13 cellular contexts compared by ENCODE assay signal in the genomic region with DNA sequence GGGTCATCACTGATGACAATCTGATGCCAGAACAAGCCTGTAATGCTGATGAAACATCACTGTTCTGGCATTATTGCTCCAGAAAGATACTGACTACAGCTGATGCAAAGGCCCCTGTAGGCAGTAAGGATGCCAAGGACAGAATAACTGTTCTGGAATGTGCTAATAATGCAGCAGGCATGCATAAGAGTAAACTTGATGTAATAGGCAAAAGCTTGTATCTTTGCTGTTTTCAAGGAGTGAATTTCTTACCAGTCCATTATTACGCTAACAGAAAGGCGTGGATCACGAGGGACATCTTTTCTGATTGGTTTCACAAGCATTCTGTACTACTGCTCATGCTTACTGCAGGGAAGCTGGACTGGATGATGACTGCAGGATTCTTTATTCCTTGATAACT. TPM values are rescaled to one million over a fixed set of nuclear protein-coding genes. Genes with fewer than 3 reads are reported as not detected.
A peak's percentile ranks its signal among the peaks of the same experiment; 100 is the strongest.
DNase-seq lines count a peak whose midpoint lies in the region; ATAC-seq and TF ChIP-seq lines count a peak whose summit lies in the region.
"Had no signal": no experiment of that assay in that cellular context is flagged by ENCODE, and none has a peak within 500 bp of the region (broad histone marks: within the 10 kb centered on the region; RNA-seq: fewer than 3 reads in every experiment).

No MANE protein-coding gene starts in this region.

- no peak for TF ChIP-seq EP300 in suprapubic skin (IDR thresholded peaks at IDR 0.05)

- peaks cover 37% of the 10 kb centered on the region for H3K4me1 Mint-ChIP-seq in T-helper 17 cell
- peaks cover 33% of the 10 kb centered on the region for H3K4me1 Mint-ChIP-seq in stimulated activated memory B cell treated with anti-CD40 and anti-IgM and Interleukin-4, amounts not matched to agents 10 μg/mL and 1 μg/mL and 100 μg/mL, for 72 hours

- H3K27ac Mint-ChIP-seq in T-helper 17 cell: no peak overlapping the region
- no peak overlapping the region for H3K27ac Mint-ChIP-seq in stimulated activated memory B cell treated with anti-CD40 and anti-IgM and Interleukin-4, amounts not matched to agents 10 μg/mL and 1 μg/mL and 100 μg/mL, for 72 hours
- H3K27ac Mint-ChIP-seq: endodermal cell had no signal

- no peak for TF ChIP-seq POLR2A in suprapubic skin (IDR thresholded peaks at IDR 0.05)

- H3K9me3 Mint-ChIP-seq in stimulated activated memory B cell treated with anti-CD40 and anti-IgM and Interleukin-4, amounts not matched to agents 10 μg/mL and 1 μg/mL and 100 μg/mL, for 72 hours: no peaks in the 10 kb centered on the region
- H3K9me3 Mint-ChIP-seq: endodermal cell had no signal

- peak overlapping the region; percentile 6 for H3K27ac ChIP-seq in left ventricle myocardium inferior (replicated peaks)
- H3K27ac ChIP-seq in suprapubic skin: no peak overlapping the region

- in situ Hi-C loops in astrocyte of the cerebellum (cut with HindIII; ENCODE audit: low sequenced_read_pairs): no loop called here

- DNase-seq in HS-5 (ENCODE audit: low read depth) (peak; percentile 90), astrocyte of the cerebellum (ENCODE audit: low read depth) (peak; percentile 69), left ventricle myocardium inferior (no peak), stromal cell of bone marrow (ENCODE audit: low read depth) (peak; percentile 76), T-helper 17 cell (no peak), suprapubic skin (ENCODE audit: low spot score in 2 of 2) (no peak)
- DNase-seq: activated gamma-delta T cell treated with Interleukin-2 at 50 U/mL for 16 hours, endodermal cell, left colon, NCI-H1436 had no signal

- 67% methylated on average over 3 of the region's 3 CpGs for WGBS in suprapubic skin

- no peaks in the 10 kb centered on the region for H3K36me3 ChIP-seq in left ventricle myocardium inferior
- H3K36me3 ChIP-seq in suprapubic skin: no peaks in the 10 kb centered on the region

- ATAC-seq in T-helper 17 cell: no peak
- ATAC-seq in HG02938 (IDR thresholded peaks at IDR 0.05; ENCODE audit: unreplicated experiment): no peak
- no peak for ATAC-seq in stimulated activated memory B cell treated with anti-CD40 and anti-IgM and Interleukin-4, amounts not matched to agents 10 μg/mL and 1 μg/mL and 100 μg/mL, for 72 hours
- ATAC-seq: activated CD4-positive, CD25-positive, alpha-beta regulatory T cell treated with anti-CD3 and anti-CD28 coated beads, Interleukin-2, amount 50 U/mL, for 24 hours; left colon had no signal

- H3K27me3 ChIP-seq in left ventricle myocardium inferior (ENCODE audit: low read depth) (no peaks in the 10 kb centered on the region), suprapubic skin (no peaks in the 10 kb centered on the region)

- H3K9me3 ChIP-seq in left ventricle myocardium inferior (replicated peaks) (no peaks in the 10 kb centered on the region), T-helper 17 cell (ENCODE audit: control insufficient read depth, low read length, poor library complexity, severe bottlenecking) (no peaks in the 10 kb centered on the region), suprapubic skin (no peaks in the 10 kb centered on the region)

- intact Hi-C loops in left ventricle myocardium inferior (cut with micrococcal nuclease): no loop called here

- no peak overlapping the region for H3K4me3 ChIP-seq in astrocyte of the cerebellum (ENCODE audit: low read depth, low read length)
- H3K4me3 ChIP-seq in left ventricle myocardium inferior: no peak overlapping the region
- H3K4me3 ChIP-seq in suprapubic skin: no peak overlapping the region

- H3K4me1 ChIP-seq in left ventricle myocardium inferior (peaks cover 48% of the 10 kb centered on the region), suprapubic skin (no peaks in the 10 kb centered on the region)

- H3K4me3 Mint-ChIP-seq in T-helper 17 cell: no peak overlapping the region
- no peak overlapping the region for H3K4me3 Mint-ChIP-seq in stimulated activated memory B cell treated with anti-CD40 and anti-IgM and Interleukin-4, amounts not matched to agents 10 μg/mL and 1 μg/mL and 100 μg/mL, for 72 hours
- H3K4me3 Mint-ChIP-seq: endodermal cell had no signal

- no peaks in the 10 kb centered on the region for H3K27me3 Mint-ChIP-seq in T-helper 17 cell
- H3K27me3 Mint-ChIP-seq in stimulated activated memory B cell treated with anti-CD40 and anti-IgM and Interleukin-4, amounts not matched to agents 10 μg/mL and 1 μg/mL and 100 μg/mL, for 72 hours: no peaks in the 10 kb centered on the region

- no peaks in the 10 kb centered on the region for H3K36me3 Mint-ChIP-seq in T-helper 17 cell (ENCODE audit: low read depth)
- peaks cover 16% of the 10 kb centered on the region for H3K36me3 Mint-ChIP-seq in stimulated activated memory B cell treated with anti-CD40 and anti-IgM and Interleukin-4, amounts not matched to agents 10 μg/mL and 1 μg/mL and 100 μg/mL, for 72 hours

- TF ChIP-seq CTCF in astrocyte of the cerebellum (IDR thresholded peaks at IDR 0.05; ENCODE audit: low read depth, low read length, missing control alignments) (no peak), left ventricle myocardium inferior (IDR thresholded peaks at IDR 0.05; ENCODE audit: borderline replicate concordance) (no peak), suprapubic skin (IDR thresholded peaks at IDR 0.05) (no peak)

RNA-seq across cellular contexts. Expression of gene LCOR, which starts 18.7 kb away (rescaled TPM):
- total RNA-seq in left ventricle myocardium inferior (18.9 TPM), T-helper 17 cell (10 to 100 TPM; 50.5 to 63.0 TPM), suprapubic skin (10 to 100 TPM; 13.0 to 36.8 (median 17.1) TPM)

Comparison
In these comparisons a context has a peak if more than half of its experiments do, and no peak if none do; other contexts are left out.
1. DNase-seq: peak in HS-5 (single experiment), astrocyte of the cerebellum (single experiment) and stromal cell of bone marrow (single experiment); none in left ventricle myocardium inferior (single experiment), T-helper 17 cell (0 of 3) and suprapubic skin (0 of 2).